In genomic region chr4:72966652-72967051, GRCh38 we compare ENCODE assay signal across 20 cellular contexts.
DNase-seq lines count a peak whose midpoint lies in the region; ATAC-seq and TF ChIP-seq lines count a peak whose summit lies in the region.
"Had no signal": no experiment of that assay in that cellular context is flagged by ENCODE, and none has a peak within 500 bp of the region (broad histone marks: within the 10 kb centered on the region; RNA-seq: fewer than 3 reads in every experiment).

No MANE protein-coding gene starts in this region.

- DNase-seq in activated CD4-positive, alpha-beta memory T cell treated with anti-CD3 and anti-CD28 coated beads for 36 hours: peak; percentile 11
- no peak for DNase-seq in activated CD4-positive, alpha-beta memory T cell treated with anti-CD3 and anti-CD28 coated beads, Interleukin-2, amount 10 ng/mL, durations not matched to agents 7 days and 5 days
- DNase-seq in ascending aorta (ENCODE audit: low spot score in 2 of 2) (no peak), GM20000 (ENCODE audit: low spot score) (no peak), tibial nerve (ENCODE audit: low spot score in 2 of 2) (no peak)
- DNase-seq in activated T-cell treated with anti-CD3 and anti-CD28 coated beads, Interleukin-2, amount 50 U/mL, for 1 hour: no peak
- DNase-seq: activated CD4-positive, alpha-beta T cell treated with anti-CD3 and anti-CD28 coated beads for 1 hour; amygdala; DND-41; foreskin fibroblast; MG63; NCI-H2029 treated with DMSO at 0.1 percent for 48 hours; NCI-H524; pancreas; SJCRH30; upper lobe of left lung had no signal

- peaks cover 3 to 21% of the 10 kb centered on the region in 2 donors for H3K4me1 ChIP-seq in ascending aorta
- peaks cover 0 to 15% (median 0%) of the 10 kb centered on the region in 4 donors for H3K4me1 ChIP-seq in tibial nerve
- H3K4me1 ChIP-seq: HAP-1, pancreas, upper lobe of left lung had no signal

- intact Hi-C loops in activated CD4-positive, alpha-beta memory T cell treated with anti-CD3 and anti-CD28 coated beads for 36 hours (cut with micrococcal nuclease): no loop called here
- intact Hi-C loops in ascending aorta (cut with DNase I): no loop called here

- H3K27me3 ChIP-seq in ascending aorta (no peaks in the 10 kb centered on the region), tibial nerve (no peaks in the 10 kb centered on the region)
- H3K27me3 ChIP-seq: MG63, pancreas, SJCRH30, upper lobe of left lung had no signal

- POLR2A ChIA-PET in activated CD4-positive, alpha-beta memory T cell treated with anti-CD3 and anti-CD28 coated beads for 36 hours (lab: Charles Lee): no interaction called here
- POLR2A ChIA-PET in activated CD4-positive, alpha-beta memory T cell treated with anti-CD3 and anti-CD28 coated beads, Interleukin-2, amount 10 ng/mL, durations not matched to agents 7 days and 5 days (lab: Charles Lee): no interaction called here

- no peak overlapping the region for H3K4me3 ChIP-seq in ascending aorta
- H3K4me3 ChIP-seq in tibial nerve: no peak overlapping the region
- H3K4me3 ChIP-seq: HAP-1, MG63, pancreas, SJCRH30, upper lobe of left lung had no signal

- H3K9me3 ChIP-seq in ascending aorta (no peaks in the 10 kb centered on the region), tibial nerve (peaks cover 0 to 6% (median 0%) of the 10 kb centered on the region in 4 donors)
- H3K9me3 ChIP-seq: HAP-1, pancreas, upper lobe of left lung had no signal

- WGBS in tibial nerve, 2 donors: 55 to 88% methylated on average over 1 of the region's 1 CpG

- CTCF ChIA-PET in activated CD4-positive, alpha-beta memory T cell treated with anti-CD3 and anti-CD28 coated beads for 36 hours (lab: Charles Lee): interaction anchor here (1.2 kb wide), 1 partner anchor 59 kb away, joined by 3 read pairs; no protein-coding TSS in a partner anchor
- CTCF ChIA-PET in activated CD4-positive, alpha-beta memory T cell treated with anti-CD3 and anti-CD28 coated beads, Interleukin-2, amount 10 ng/mL, durations not matched to agents 7 days and 5 days (lab: Charles Lee): no interaction called here

- no peaks in the 10 kb centered on the region for H3K4me1 Mint-ChIP-seq in activated CD4-positive, alpha-beta memory T cell treated with anti-CD3 and anti-CD28 coated beads for 36 hours (ENCODE audit: low read depth)
- no peaks in the 10 kb centered on the region for H3K4me1 Mint-ChIP-seq in activated CD4-positive, alpha-beta memory T cell treated with anti-CD3 and anti-CD28 coated beads, Interleukin-2, amount 10 ng/mL, durations not matched to agents 7 days and 5 days

- H3K27ac Mint-ChIP-seq in activated CD4-positive, alpha-beta memory T cell treated with anti-CD3 and anti-CD28 coated beads for 36 hours: no peak overlapping the region
- H3K27ac Mint-ChIP-seq in activated CD4-positive, alpha-beta memory T cell treated with anti-CD3 and anti-CD28 coated beads, Interleukin-2, amount 10 ng/mL, durations not matched to agents 7 days and 5 days: no peak overlapping the region
- H3K27ac Mint-ChIP-seq: T-helper 2 cell treated with Interferon-gamma antibody and Interleukin-4, amounts not matched to agents 5 μg/mL and 100 μg/mL, for 36 hours had no signal

- peaks cover 3% of the 10 kb centered on the region for H3K36me3 Mint-ChIP-seq in activated CD4-positive, alpha-beta memory T cell treated with anti-CD3 and anti-CD28 coated beads for 36 hours
- no peaks in the 10 kb centered on the region for H3K36me3 Mint-ChIP-seq in activated CD4-positive, alpha-beta memory T cell treated with anti-CD3 and anti-CD28 coated beads, Interleukin-2, amount 10 ng/mL, durations not matched to agents 7 days and 5 days (ENCODE audit: low read depth)

- no peak for TF ChIP-seq CTCF in ascending aorta (IDR thresholded peaks at IDR 0.05)
- TF ChIP-seq CTCF in GM20000 (IDR thresholded peaks at IDR 0.05; ENCODE audit: extremely low read depth, missing control alignments): no peak
- no peak for TF ChIP-seq CTCF in tibial nerve (IDR thresholded peaks at IDR 0.05)

- TF ChIP-seq EP300 in tibial nerve (IDR thresholded peaks at IDR 0.05): no peak

- peak overlapping the region; percentile 64 to 81 for H3K27ac ChIP-seq in ascending aorta
- H3K27ac ChIP-seq in tibial nerve: no peak overlapping the region
- H3K27ac ChIP-seq: pancreas, SJCRH30, upper lobe of left lung had no signal

- peaks cover 12% of the 10 kb centered on the region for H3K27me3 Mint-ChIP-seq in activated CD4-positive, alpha-beta memory T cell treated with anti-CD3 and anti-CD28 coated beads for 36 hours
- peaks cover 7% of the 10 kb centered on the region for H3K27me3 Mint-ChIP-seq in activated CD4-positive, alpha-beta memory T cell treated with anti-CD3 and anti-CD28 coated beads, Interleukin-2, amount 10 ng/mL, durations not matched to agents 7 days and 5 days

- TF ChIP-seq POLR2A in tibial nerve (IDR thresholded peaks at IDR 0.05): no peak

- H3K9me3 Mint-ChIP-seq in activated CD4-positive, alpha-beta memory T cell treated with anti-CD3 and anti-CD28 coated beads for 36 hours: peaks cover 13% of the 10 kb centered on the region
- H3K9me3 Mint-ChIP-seq in activated CD4-positive, alpha-beta memory T cell treated with anti-CD3 and anti-CD28 coated beads, Interleukin-2, amount 10 ng/mL, durations not matched to agents 7 days and 5 days: peaks cover 7% of the 10 kb centered on the region

- H3K4me3 Mint-ChIP-seq in activated CD4-positive, alpha-beta memory T cell treated with anti-CD3 and anti-CD28 coated beads for 36 hours: no peak overlapping the region
- H3K4me3 Mint-ChIP-seq in activated CD4-positive, alpha-beta memory T cell treated with anti-CD3 and anti-CD28 coated beads, Interleukin-2, amount 10 ng/mL, durations not matched to agents 7 days and 5 days: no peak overlapping the region
- H3K4me3 Mint-ChIP-seq: T-helper 2 cell treated with Interferon-gamma antibody and Interleukin-4, amounts not matched to agents 5 μg/mL and 100 μg/mL, for 36 hours had no signal

- peak; percentile 57 for ATAC-seq in GM21529 (IDR thresholded peaks at IDR 0.05; ENCODE audit: unreplicated experiment)
- ATAC-seq in HG03175 (IDR thresholded peaks at IDR 0.05; ENCODE audit: unreplicated experiment): peak; percentile 56
- ATAC-seq: pancreas had no signal

- H3K36me3 ChIP-seq in ascending aorta (no peaks in the 10 kb centered on the region), tibial nerve (no peaks in the 10 kb centered on the region)
- H3K36me3 ChIP-seq: HAP-1, MG63, pancreas, SJCRH30, upper lobe of left lung had no signal

Comparison
In these comparisons a context has a peak if more than half of its experiments do, and no peak if none do; other contexts are left out.
1. H3K27ac ChIP-seq: peak in ascending aorta (2 of 2); none in tibial nerve (0 of 4).